ENCODE assay signal across 10 cellular contexts in the genomic region with DNA sequence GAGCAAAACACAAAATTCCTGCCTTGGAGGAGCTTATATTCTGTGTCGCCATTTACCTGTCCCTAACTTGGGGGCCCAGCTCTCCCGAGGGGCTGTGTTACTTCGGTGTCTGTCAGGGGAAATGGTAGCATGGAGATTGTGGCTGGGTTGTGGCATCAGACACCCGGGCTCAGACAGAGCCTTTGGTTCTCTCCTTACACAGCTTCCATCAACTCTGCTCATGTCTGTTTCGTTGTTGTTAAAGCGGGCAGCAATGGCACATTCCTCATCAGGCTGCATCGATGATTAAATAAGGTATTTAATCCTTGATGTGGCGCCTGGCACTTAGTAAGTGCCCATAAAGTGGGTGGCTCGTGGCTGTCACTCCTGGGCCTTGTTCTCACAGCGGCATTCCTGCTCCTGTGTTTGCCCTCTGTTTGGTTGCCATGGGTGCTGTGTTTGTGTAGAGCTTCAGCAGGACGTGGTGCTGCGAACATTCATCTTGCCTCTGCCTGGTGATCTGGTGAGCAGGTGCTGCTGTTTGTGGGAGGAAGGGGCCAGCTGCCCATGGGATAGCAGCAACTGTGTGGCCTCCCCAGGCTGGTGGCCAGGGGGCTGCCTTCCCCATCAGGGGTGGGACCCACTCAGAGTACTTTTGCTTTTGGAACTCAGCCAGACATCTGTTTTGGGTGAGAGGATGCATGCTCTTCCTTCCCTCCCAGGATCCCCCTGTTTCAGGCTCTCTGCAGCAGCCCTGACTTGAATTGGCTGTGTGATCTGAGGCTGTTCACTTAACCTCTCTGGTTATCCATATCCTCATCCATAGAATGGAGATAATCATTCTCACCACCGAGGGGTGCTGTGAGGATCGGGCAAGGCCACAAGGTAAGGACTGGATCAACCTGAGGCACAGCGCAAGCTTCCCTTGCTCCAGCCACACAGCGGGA.
DNase-seq lines count a peak whose midpoint lies in the region; TF ChIP-seq lines count a peak whose summit lies in the region.
"Had no signal": no experiment of that assay in that cellular context is flagged by ENCODE, and none has a peak within 500 bp of the region (broad histone marks: within the 10 kb centered on the region; RNA-seq: fewer than 3 reads in every experiment).

No MANE protein-coding gene starts in this region.

- no peaks in the 10 kb centered on the region for H3K27me3 Mint-ChIP-seq in type B pancreatic cell

- no peaks in the 10 kb centered on the region for H3K36me3 ChIP-seq in WERI-Rb-1

- H3K9me3 Mint-ChIP-seq in type B pancreatic cell: peaks cover 19% of the 10 kb centered on the region
- H3K9me3 Mint-ChIP-seq: natural killer cell had no signal

- peak overlapping the region; percentile 83 for H3K27ac Mint-ChIP-seq in type B pancreatic cell
- H3K27ac Mint-ChIP-seq: natural killer cell had no signal

- no peaks in the 10 kb centered on the region for H3K9me3 ChIP-seq in WERI-Rb-1 (ENCODE audit: severe bottlenecking)

- H3K4me3 ChIP-seq in WERI-Rb-1 (ENCODE audit: low read depth, low read length): no peak overlapping the region

- TF ChIP-seq CTCF in type B pancreatic cell (conservative IDR thresholded peaks at IDR 0.05): no peak
- TF ChIP-seq CTCF in WERI-Rb-1 (IDR thresholded peaks at IDR 0.05; ENCODE audit: low read depth, low read length): no peak

- H3K27ac ChIP-seq in WERI-Rb-1: no peak overlapping the region

- no peaks in the 10 kb centered on the region for H3K27me3 ChIP-seq in WERI-Rb-1 (ENCODE audit: insufficient read depth, low read depth, severe bottlenecking)

- no peaks in the 10 kb centered on the region for H3K36me3 Mint-ChIP-seq in type B pancreatic cell
- H3K36me3 Mint-ChIP-seq: natural killer cell had no signal

- DNase-seq in NCI-H1417 (lab: John Stamatoyannopoulos, UW): peak; percentile 15 to 84 (median 52)
- DNase-seq in UCSD-AML1 (lab: John Stamatoyannopoulos, UW; ENCODE audit: unreplicated experiment): peak; percentile 18
- peak; percentile 57 for DNase-seq in iPS-NIHi7 (ENCODE audit: extremely low spot score)
- DNase-seq in type B pancreatic cell (ENCODE audit: extremely low spot score, unreplicated experiment): no peak
- DNase-seq in cerebellum (ENCODE audit: low spot score): no peak
- DNase-seq in stimulated activated CD4-positive, alpha-beta T cell treated with anti-CD3 and anti-CD28 coated beads, Interleukin-15, amount 100 ng/mL, for 24 hours: no peak
- no peak for DNase-seq in WERI-Rb-1
- DNase-seq: activated naive CD4-positive, alpha-beta T cell treated with Interleukin-2 at 50 U/mL for 16 hours; natural killer cell; NK-92 treated with Interleukin-12 subunit alpha and Interleukin-12 subunit beta, amount 100 ng/mL, for 24 hours had no signal

- peaks cover 42% of the 10 kb centered on the region for H3K4me1 Mint-ChIP-seq in type B pancreatic cell (ENCODE audit: unreplicated experiment)
- H3K4me1 Mint-ChIP-seq: natural killer cell had no signal

- H3K4me3 Mint-ChIP-seq in type B pancreatic cell: peak overlapping the region; percentile 56
- H3K4me3 Mint-ChIP-seq: natural killer cell had no signal

Comparison
In these comparisons a context has a peak if more than half of its experiments do, and no peak if none do; other contexts are left out.
1. DNase-seq: peak in NCI-H1417 (3 of 3), UCSD-AML1 (single experiment) and iPS-NIHi7 (single experiment); none in type B pancreatic cell (single experiment), cerebellum (single experiment), stimulated activated CD4-positive, alpha-beta T cell treated with anti-CD3 and anti-CD28 coated beads, Interleukin-15, amount 100 ng/mL, for 24 hours (single experiment) and WERI-Rb-1 (single experiment).